7 cellular contexts compared by ENCODE assay signal in genomic region chr2:7567116-7567515, GRCh38.
DNase-seq lines count a peak whose midpoint lies in the region; ATAC-seq lines count a peak whose summit lies in the region.
"Not testable (repeated sequence)": the region's sequence is repeated elsewhere in the genome, so short reads cannot be mapped to it uniquely, and the experiment has no call there.

No MANE protein-coding gene starts in this region.

- peak overlapping the region in 7 of 8 donors; percentile 74 to 96 (median 88) for H3K27ac Mint-ChIP-seq in CD8-positive, alpha-beta memory T cell
- peak overlapping the region; percentile 83 for H3K27ac Mint-ChIP-seq in T-helper 17 cell
- peak overlapping the region; percentile 65 for H3K27ac Mint-ChIP-seq in activated CD4-positive, alpha-beta memory T cell treated with anti-CD3 and anti-CD28 coated beads, Interleukin-2, amount 10 ng/mL, durations not matched to agents 7 days and 5 days
- H3K27ac Mint-ChIP-seq in activated T-helper 1 cell treated with anti-CD3 and anti-CD28 coated beads, Interleukin-12 subunit alpha, Interleukin-12 subunit beta, Interleukin-2, Interleukin-4 antibody, amounts not matched to agents 30 ng/mL and 10 ng/mL and 1 ng/mL, durations not matched to agents 14 hours and 24 hours and 36 hours: peak overlapping the region; percentile 90
- H3K27ac Mint-ChIP-seq in activated naive CD4-positive, alpha-beta T cell treated with anti-CD3 and anti-CD28 coated beads, Interleukin-2, amount 50 U/mL, for 72 hours: peak overlapping the region; percentile 37 to 83
- peak overlapping the region; percentile 84 to 86 for H3K27ac Mint-ChIP-seq in effector memory CD8-positive, alpha-beta T cell

- H3K36me3 ChIP-seq in CD8-positive, alpha-beta memory T cell (ENCODE audit: insufficient read depth, low read length); thymus (ENCODE audit: control insufficient read depth, insufficient read depth): not testable (repeated sequence)

- H3K4me1 ChIP-seq in CD8-positive, alpha-beta memory T cell (ENCODE audit: insufficient read depth, low read length): peaks cover 43% of the 10 kb centered on the region
- H3K4me1 ChIP-seq in thymus (ENCODE audit: control insufficient read depth, insufficient read depth, low read length): peaks cover 22% of the 10 kb centered on the region

- H3K27me3 ChIP-seq in CD8-positive, alpha-beta memory T cell (ENCODE audit: insufficient read depth, low read length, poor library complexity, severe bottlenecking); thymus (ENCODE audit: control insufficient read depth, insufficient read depth): not testable (repeated sequence)

- peak overlapping the region in 6 of 7 donors; percentile 24 to 79 (median 64) for H3K4me3 Mint-ChIP-seq in CD8-positive, alpha-beta memory T cell
- peak overlapping the region; percentile 50 for H3K4me3 Mint-ChIP-seq in T-helper 17 cell
- H3K4me3 Mint-ChIP-seq in activated CD4-positive, alpha-beta memory T cell treated with anti-CD3 and anti-CD28 coated beads, Interleukin-2, amount 10 ng/mL, durations not matched to agents 7 days and 5 days: not testable (repeated sequence)
- H3K4me3 Mint-ChIP-seq in activated T-helper 1 cell treated with anti-CD3 and anti-CD28 coated beads, Interleukin-12 subunit alpha, Interleukin-12 subunit beta, Interleukin-2, Interleukin-4 antibody, amounts not matched to agents 30 ng/mL and 10 ng/mL and 1 ng/mL, durations not matched to agents 14 hours and 24 hours and 36 hours: peak overlapping the region; percentile 25
- H3K4me3 Mint-ChIP-seq in effector memory CD8-positive, alpha-beta T cell: peak overlapping the region; percentile 15 to 48

- not testable (repeated sequence) for H3K36me3 Mint-ChIP-seq in CD8-positive, alpha-beta memory T cell; T-helper 17 cell (ENCODE audit: low read depth); effector memory CD8-positive, alpha-beta T cell (ENCODE audit: insufficient read depth)
- peaks cover 14% of the 10 kb centered on the region for H3K36me3 Mint-ChIP-seq in activated CD4-positive, alpha-beta memory T cell treated with anti-CD3 and anti-CD28 coated beads, Interleukin-2, amount 10 ng/mL, durations not matched to agents 7 days and 5 days (ENCODE audit: low read depth)
- H3K36me3 Mint-ChIP-seq in activated T-helper 1 cell treated with anti-CD3 and anti-CD28 coated beads, Interleukin-12 subunit alpha, Interleukin-12 subunit beta, Interleukin-2, Interleukin-4 antibody, amounts not matched to agents 30 ng/mL and 10 ng/mL and 1 ng/mL, durations not matched to agents 14 hours and 24 hours and 36 hours (ENCODE audit: low read depth): peaks cover 35% of the 10 kb centered on the region
- H3K36me3 Mint-ChIP-seq in activated naive CD4-positive, alpha-beta T cell treated with anti-CD3 and anti-CD28 coated beads, Interleukin-2, amount 50 U/mL, for 72 hours: peaks cover 26 to 45% of the 10 kb centered on the region in 2 donors

- not testable (repeated sequence) for H3K27ac ChIP-seq in CD8-positive, alpha-beta memory T cell (ENCODE audit: low read depth, low read length)
- peak overlapping the region; percentile 90 for H3K27ac ChIP-seq in thymus (ENCODE audit: low read depth)

- DNase-seq in CD8-positive, alpha-beta memory T cell; T-helper 17 cell; activated CD4-positive, alpha-beta memory T cell treated with anti-CD3 and anti-CD28 coated beads, Interleukin-2, amount 10 ng/mL, durations not matched to agents 7 days and 5 days; activated T-helper 1 cell treated with anti-CD3 and anti-CD28 coated beads, Interleukin-12 subunit alpha, Interleukin-12 subunit beta, Interleukin-2, Interleukin-4 antibody, amounts not matched to agents 30 ng/mL and 10 ng/mL and 1 ng/mL, durations not matched to agents 14 hours and 24 hours and 36 hours (ENCODE audit: low spot score); activated naive CD4-positive, alpha-beta T cell treated with anti-CD3 and anti-CD28 coated beads, Interleukin-2, amount 50 U/mL, for 72 hours (ENCODE audit: low spot score in 2 of 2); effector memory CD8-positive, alpha-beta T cell: not testable (repeated sequence)

- CTCF ChIA-PET in CD8-positive, alpha-beta memory T cell (lab: Charles Lee): interaction anchor here (0.8 to 2.2 kb wide), 28 partner anchors 9 to 1122 kb away, joined by 3 to 20 read pairs (median 3); partner anchors contain the start of gene ID2
- CTCF ChIA-PET in activated CD4-positive, alpha-beta memory T cell treated with anti-CD3 and anti-CD28 coated beads, Interleukin-2, amount 10 ng/mL, durations not matched to agents 7 days and 5 days (lab: Charles Lee): interaction anchor here (1.0 to 1.2 kb wide), 2 partner anchors 17 to 139 kb away, joined by 3 read pairs; no protein-coding TSS in a partner anchor

- peak; percentile 12 for ATAC-seq in T-helper 17 cell
- ATAC-seq in activated naive CD4-positive, alpha-beta T cell treated with anti-CD3 and anti-CD28 coated beads, Interleukin-2, amount 50 U/mL, for 72 hours; effector memory CD8-positive, alpha-beta T cell (replicated peaks): not testable (repeated sequence)

- H3K9me3 ChIP-seq in CD8-positive, alpha-beta memory T cell (ENCODE audit: low read length); T-helper 17 cell (ENCODE audit: control insufficient read depth, low read length, poor library complexity, severe bottlenecking); thymus (ENCODE audit: control insufficient read depth): not testable (repeated sequence)

- not testable (repeated sequence) for H3K27me3 Mint-ChIP-seq in CD8-positive, alpha-beta memory T cell; T-helper 17 cell; activated CD4-positive, alpha-beta memory T cell treated with anti-CD3 and anti-CD28 coated beads, Interleukin-2, amount 10 ng/mL, durations not matched to agents 7 days and 5 days; activated T-helper 1 cell treated with anti-CD3 and anti-CD28 coated beads, Interleukin-12 subunit alpha, Interleukin-12 subunit beta, Interleukin-2, Interleukin-4 antibody, amounts not matched to agents 30 ng/mL and 10 ng/mL and 1 ng/mL, durations not matched to agents 14 hours and 24 hours and 36 hours (ENCODE audit: insufficient read depth); effector memory CD8-positive, alpha-beta T cell

- WGBS in thymus: 57% methylated on average over 2 of the region's 2 CpGs

- H3K9me3 Mint-ChIP-seq in CD8-positive, alpha-beta memory T cell; effector memory CD8-positive, alpha-beta T cell: not testable (repeated sequence)
- H3K9me3 Mint-ChIP-seq in activated CD4-positive, alpha-beta memory T cell treated with anti-CD3 and anti-CD28 coated beads, Interleukin-2, amount 10 ng/mL, durations not matched to agents 7 days and 5 days: peaks cover 12% of the 10 kb centered on the region
- H3K9me3 Mint-ChIP-seq in activated T-helper 1 cell treated with anti-CD3 and anti-CD28 coated beads, Interleukin-12 subunit alpha, Interleukin-12 subunit beta, Interleukin-2, Interleukin-4 antibody, amounts not matched to agents 30 ng/mL and 10 ng/mL and 1 ng/mL, durations not matched to agents 14 hours and 24 hours and 36 hours: peaks cover 34% of the 10 kb centered on the region
- peaks cover 15 to 20% of the 10 kb centered on the region in 2 donors for H3K9me3 Mint-ChIP-seq in activated naive CD4-positive, alpha-beta T cell treated with anti-CD3 and anti-CD28 coated beads, Interleukin-2, amount 50 U/mL, for 72 hours

- intact Hi-C loops in activated T-helper 1 cell treated with anti-CD3 and anti-CD28 coated beads, Interleukin-12 subunit alpha, Interleukin-12 subunit beta, Interleukin-2, Interleukin-4 antibody, amounts not matched to agents 30 ng/mL and 10 ng/mL and 1 ng/mL, durations not matched to agents 14 hours and 24 hours and 36 hours (cut with micrococcal nuclease): loop anchor here (1.0 to 10.0 kb wide), 16 partner anchors 21 to 1117 kb away; no protein-coding TSS in a partner anchor

- H3K4me1 Mint-ChIP-seq in CD8-positive, alpha-beta memory T cell: peaks cover 31 to 60% (median 48%) of the 10 kb centered on the region in 3 donors
- H3K4me1 Mint-ChIP-seq in T-helper 17 cell: peaks cover 18% of the 10 kb centered on the region
- H3K4me1 Mint-ChIP-seq in activated CD4-positive, alpha-beta memory T cell treated with anti-CD3 and anti-CD28 coated beads, Interleukin-2, amount 10 ng/mL, durations not matched to agents 7 days and 5 days: peaks cover 36% of the 10 kb centered on the region
- H3K4me1 Mint-ChIP-seq in activated T-helper 1 cell treated with anti-CD3 and anti-CD28 coated beads, Interleukin-12 subunit alpha, Interleukin-12 subunit beta, Interleukin-2, Interleukin-4 antibody, amounts not matched to agents 30 ng/mL and 10 ng/mL and 1 ng/mL, durations not matched to agents 14 hours and 24 hours and 36 hours (ENCODE audit: low read depth): peaks cover 53% of the 10 kb centered on the region
- H3K4me1 Mint-ChIP-seq in effector memory CD8-positive, alpha-beta T cell (ENCODE audit: low read depth in 2 of 2): peaks cover 12 to 17% of the 10 kb centered on the region in 2 donors

- POLR2A ChIA-PET in CD8-positive, alpha-beta memory T cell (lab: Charles Lee): interaction anchor here (0.6 to 1.8 kb wide), 11 partner anchors 14 to 1115 kb away, joined by 3 to 11 read pairs (median 4); partner anchors contain the start of gene ID2
- POLR2A ChIA-PET in activated CD4-positive, alpha-beta memory T cell treated with anti-CD3 and anti-CD28 coated beads, Interleukin-2, amount 10 ng/mL, durations not matched to agents 7 days and 5 days (lab: Charles Lee): interaction anchor here (0.8 to 1.6 kb wide), 5 partner anchors 14 to 160 kb away, joined by 3 to 7 read pairs (median 3); no protein-coding TSS in a partner anchor

- not testable (repeated sequence) for H3K4me3 ChIP-seq in CD8-positive, alpha-beta memory T cell (ENCODE audit: low read length); thymus (ENCODE audit: low read length)
